In the genomic region with DNA sequence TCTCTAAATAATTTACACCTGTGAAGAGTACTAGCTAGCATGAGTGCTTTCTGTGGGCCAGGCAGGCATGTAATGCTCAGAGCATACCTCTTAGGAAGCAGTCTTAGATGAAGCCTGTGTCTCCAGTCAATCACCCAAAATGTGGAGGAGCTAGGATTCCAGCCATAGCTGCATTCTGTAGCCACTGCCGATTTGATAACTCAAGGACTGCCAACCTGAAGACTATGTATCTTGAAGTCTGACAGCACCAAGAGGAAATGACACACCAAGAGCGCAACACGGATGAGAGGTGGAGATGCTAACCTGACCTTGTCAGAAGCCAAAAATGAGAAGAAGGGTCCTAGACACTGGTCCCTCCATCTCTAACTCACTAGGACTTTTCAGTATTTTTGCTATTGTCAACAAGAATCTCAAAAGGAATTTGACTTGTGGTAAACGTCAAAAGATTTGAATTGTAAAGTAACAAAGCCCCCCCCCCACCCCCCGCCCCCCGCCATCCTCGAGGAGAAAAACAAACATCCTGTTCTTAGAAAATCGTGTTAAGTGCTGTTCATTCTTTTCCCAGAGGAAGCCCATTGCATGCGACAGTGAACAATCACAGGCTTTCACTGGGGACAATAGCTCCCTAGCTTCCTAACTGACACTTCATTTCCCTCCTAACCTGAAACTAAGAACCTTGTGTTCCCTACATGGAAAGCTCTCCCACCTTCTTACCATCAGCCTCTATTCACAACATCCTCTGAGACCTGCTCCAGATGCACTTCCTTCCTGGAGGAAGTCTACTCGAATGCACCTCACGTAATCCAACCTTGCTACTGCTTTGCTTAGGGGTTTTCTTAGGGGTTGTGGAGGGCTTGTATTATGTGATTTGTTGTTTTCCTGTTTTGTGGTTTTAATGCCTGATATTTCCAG, we compare ENCODE assay signal across 9 cellular contexts. TPM values are rescaled to one million over a fixed set of nuclear protein-coding genes. Genes with fewer than 3 reads are reported as not detected.
DNase-seq lines count a peak whose midpoint lies in the region; ATAC-seq, FAIRE-seq and TF ChIP-seq lines count a peak whose summit lies in the region.
"Had no signal": no experiment of that assay in that cellular context is flagged by ENCODE, and none has a peak within 500 bp of the region (broad histone marks: within the 10 kb centered on the region; RNA-seq: fewer than 3 reads in every experiment).

No MANE protein-coding gene starts in this region.

- no peak for DNase-seq in activated T-cell treated with anti-CD3 and anti-CD28 coated beads, Interleukin-2, amount 50 U/mL, for 4 hours
- no peak for DNase-seq in activated T-cell treated with anti-CD3 and anti-CD28 coated beads, Interleukin-2, amount 50 U/mL, for 1 hour
- DNase-seq in activated CD4-positive, alpha-beta memory T cell treated with anti-CD3 and anti-CD28 coated beads for 36 hours = peak; percentile 42
- DNase-seq in kidney (no peak), thyroid gland (no peak), SHP77 treated with DMSO at 0.1 percent for 48 hours (lab: John Stamatoyannopoulos, UW) (no peak)
- DNase-seq: nephron progenitor cell had no signal

- peak; percentile 12 to 47 for ATAC-seq in activated T-cell treated with anti-CD3 and anti-CD28 coated beads, Interleukin-2, amount 50 U/mL, for 4 hours
- ATAC-seq in HG03135 (IDR thresholded peaks at IDR 0.05; ENCODE audit: unreplicated experiment) (no peak), GM21529 (IDR thresholded peaks at IDR 0.05; ENCODE audit: unreplicated experiment) (no peak)

- H3K9me3 ChIP-seq in kidney (ENCODE audit: control insufficient read depth in 1 of 2, low read length in 2 of 2) = no peaks in the 10 kb centered on the region
- no peaks in the 10 kb centered on the region for H3K9me3 ChIP-seq in thyroid gland

- TF ChIP-seq POLR2A in thyroid gland (IDR thresholded peaks at IDR 0.05) = no peak

- intact Hi-C loops in activated CD4-positive, alpha-beta memory T cell treated with anti-CD3 and anti-CD28 coated beads for 36 hours (cut with micrococcal nuclease) = loop anchor here (1.0 to 2.0 kb wide), 2 partner anchors 21 to 28 kb away; no protein-coding TSS in a partner anchor
- intact Hi-C loops in kidney (cut with DNase I) (no loop called here), thyroid gland (cut with DNase I) (no loop called here)

- H3K4me3 ChIP-seq in kidney (ENCODE audit: low read length in 2 of 2) = no peak overlapping the region
- no peak overlapping the region for H3K4me3 ChIP-seq in thyroid gland (replicated peaks in 1 of 3)

- CTCF ChIA-PET in activated CD4-positive, alpha-beta memory T cell treated with anti-CD3 and anti-CD28 coated beads for 36 hours (lab: Charles Lee) = interaction anchor here (0.7 to 2.2 kb wide), 5 partner anchors 14 to 220 kb away, joined by 3 to 8 read pairs (median 3); a partner anchor contains a TSS

- no peaks in the 10 kb centered on the region for H3K9me3 Mint-ChIP-seq in activated T-cell treated with anti-CD3 and anti-CD28 coated beads, Interleukin-2, amount 50 U/mL, for 4 hours
- no peaks in the 10 kb centered on the region for H3K9me3 Mint-ChIP-seq in activated CD4-positive, alpha-beta memory T cell treated with anti-CD3 and anti-CD28 coated beads for 36 hours
- H3K9me3 Mint-ChIP-seq: nephron progenitor cell had no signal

- no peaks in the 10 kb centered on the region for H3K27me3 Mint-ChIP-seq in activated T-cell treated with anti-CD3 and anti-CD28 coated beads, Interleukin-2, amount 50 U/mL, for 4 hours (ENCODE audit: low read depth)
- H3K27me3 Mint-ChIP-seq in activated CD4-positive, alpha-beta memory T cell treated with anti-CD3 and anti-CD28 coated beads for 36 hours = no peaks in the 10 kb centered on the region

- peaks cover 91% of the 10 kb centered on the region for H3K4me1 Mint-ChIP-seq in activated T-cell treated with anti-CD3 and anti-CD28 coated beads, Interleukin-2, amount 50 U/mL, for 4 hours (ENCODE audit: low read depth)
- H3K4me1 Mint-ChIP-seq in activated CD4-positive, alpha-beta memory T cell treated with anti-CD3 and anti-CD28 coated beads for 36 hours (ENCODE audit: low read depth) = peaks cover 93% of the 10 kb centered on the region

- WGBS in thyroid gland, 2 donors = 37 to 43% methylated on average over 11 of the region's 11 CpGs

- no peaks in the 10 kb centered on the region for H3K27me3 ChIP-seq in thyroid gland

- POLR2A ChIA-PET in activated CD4-positive, alpha-beta memory T cell treated with anti-CD3 and anti-CD28 coated beads for 36 hours (lab: Charles Lee) = interaction anchor here (0.6 to 1.9 kb wide), 6 partner anchors 9 to 108 kb away, joined by 3 to 13 read pairs (median 4); no protein-coding TSS in a partner anchor

- H3K27ac ChIP-seq in kidney (ENCODE audit: low read depth in 2 of 2, low read length in 2 of 2) (peak overlapping the region; percentile 20 to 45), thyroid gland (peak overlapping the region in 2 of 3 donors; percentile 40 to 50)

- H3K36me3 ChIP-seq in kidney (ENCODE audit: control insufficient read depth in 1 of 2, insufficient read depth in 2 of 2, low read length in 2 of 2) = no peaks in the 10 kb centered on the region
- no peaks in the 10 kb centered on the region for H3K36me3 ChIP-seq in thyroid gland

- no peak for FAIRE-seq in kidney (lab: Jason Lieb, UNC)

- peak overlapping the region; percentile 83 for H3K27ac Mint-ChIP-seq in activated CD4-positive, alpha-beta memory T cell treated with anti-CD3 and anti-CD28 coated beads for 36 hours
- H3K27ac Mint-ChIP-seq: nephron progenitor cell had no signal

- H3K36me3 Mint-ChIP-seq in activated T-cell treated with anti-CD3 and anti-CD28 coated beads, Interleukin-2, amount 50 U/mL, for 4 hours (ENCODE audit: insufficient read depth) = peaks cover 40% of the 10 kb centered on the region
- peaks cover 14% of the 10 kb centered on the region for H3K36me3 Mint-ChIP-seq in activated CD4-positive, alpha-beta memory T cell treated with anti-CD3 and anti-CD28 coated beads for 36 hours

- no peak overlapping the region for H3K9ac ChIP-seq in kidney (ENCODE audit: low read length in 2 of 2)

- H3K4me3 Mint-ChIP-seq in activated T-cell treated with anti-CD3 and anti-CD28 coated beads, Interleukin-2, amount 50 U/mL, for 4 hours = peak overlapping the region; percentile 19
- peak overlapping the region; percentile 13 for H3K4me3 Mint-ChIP-seq in activated CD4-positive, alpha-beta memory T cell treated with anti-CD3 and anti-CD28 coated beads for 36 hours
- H3K4me3 Mint-ChIP-seq: nephron progenitor cell had no signal

- H3K4me1 ChIP-seq in kidney (ENCODE audit: control insufficient read depth in 1 of 2, insufficient read depth in 1 of 2, low read depth in 1 of 2, low read length in 2 of 2) (peaks cover 15 to 16% of the 10 kb centered on the region in 2 donors), thyroid gland (peaks cover 6 to 24% of the 10 kb centered on the region in 2 donors)

- no peak for TF ChIP-seq CTCF in kidney (IDR thresholded peaks at IDR 0.05; ENCODE audit: borderline replicate concordance, extremely low read depth, insufficient read depth)
- no peak for TF ChIP-seq CTCF in thyroid gland (IDR thresholded peaks at IDR 0.05)

RNA-seq across cellular contexts. Expression of a gene that starts 14.7 kb away (rescaled TPM):
- 10 to 100 TPM; 31.6 to 58.1 (median 39.4) TPM for total RNA-seq in activated T-cell treated with anti-CD3 and anti-CD28 coated beads, Interleukin-2, amount 50 U/mL, for 4 hours
- total RNA-seq in activated CD4-positive, alpha-beta memory T cell treated with anti-CD3 and anti-CD28 coated beads for 36 hours = 10 to 100 TPM; 24.0 to 24.8 TPM
- total RNA-seq in kidney = 34.1 TPM
- 21.3 TPM for polyA plus RNA-seq in kidney (ENCODE audit: insufficient read depth, low read depth, low replicate concordance)
- 10 to 100 TPM in 3 of 4 donors, 1 to 10 TPM in 1; 8.1 to 24.7 (median 18.8) TPM for total RNA-seq in thyroid gland

Comparison
In these comparisons a context has a peak if more than half of its experiments do, and no peak if none do; other contexts are left out.
1. ATAC-seq: peak in activated T-cell treated with anti-CD3 and anti-CD28 coated beads, Interleukin-2, amount 50 U/mL, for 4 hours (2 of 2); none in HG03135 (single experiment) and GM21529 (single experiment).